19 cellular contexts compared by ENCODE assay signal in the genomic region with DNA sequence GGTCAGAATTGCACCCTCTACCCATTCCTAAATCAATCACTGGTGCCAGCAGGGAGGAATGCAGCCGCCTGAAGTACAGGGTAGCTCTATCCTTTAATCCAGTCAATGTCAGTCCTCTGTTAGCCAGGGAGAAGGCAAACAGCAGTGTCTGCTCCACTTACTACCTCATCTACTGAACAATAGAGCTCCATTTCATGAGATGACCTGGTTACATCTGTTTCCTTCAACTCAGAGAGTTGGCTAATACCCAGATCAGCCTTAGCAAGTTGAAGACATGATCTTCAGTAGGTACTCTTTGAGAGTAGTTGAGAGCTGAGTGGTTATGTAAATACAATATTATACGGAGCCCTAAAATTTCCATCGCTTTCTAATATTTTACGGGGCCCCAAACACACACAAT. TPM values are rescaled to one million over a fixed set of nuclear protein-coding genes. Genes with fewer than 3 reads are reported as not detected.
DNase-seq lines count a peak whose midpoint lies in the region; ATAC-seq and TF ChIP-seq lines count a peak whose summit lies in the region.
"Had no signal": no experiment of that assay in that cellular context is flagged by ENCODE, and none has a peak within 500 bp of the region (broad histone marks: within the 10 kb centered on the region; RNA-seq: fewer than 3 reads in every experiment).

No MANE protein-coding gene starts in this region.

- DNase-seq in left ventricle myocardium inferior (no peak), right cardiac atrium (no peak), lung microvascular endothelial cell (ENCODE audit: low read depth in 2 of 2) (peak; percentile 55 to 90), gastrocnemius medialis (no peak)
- DNase-seq in activated CD8-positive, alpha-beta memory T cell treated with anti-CD3 and anti-CD28 coated beads, Interleukin-2, amount 50 U/mL, for 4 hours: no peak
- DNase-seq: C1 segment of cervical spinal cord; Calu3; CD4-positive, alpha-beta memory T cell; COR-L47; DMS53; DMS79 treated with DMSO at 0.1 percent for 48 hours; GF-D8; GOT3; HFFc6 had no signal

- intact Hi-C loops in left ventricle myocardium inferior (cut with micrococcal nuclease): no loop called here
- intact Hi-C loops in right cardiac atrium (cut with DNase I): no loop called here
- intact Hi-C loops in gastrocnemius medialis (cut with DNase I; ENCODE audit: low total_unique reads): no loop called here

- no peak for ATAC-seq in right cardiac atrium
- no peak for ATAC-seq in gastrocnemius medialis
- no peak for ATAC-seq in HG02610 (IDR thresholded peaks at IDR 0.05; ENCODE audit: unreplicated experiment)

- TF ChIP-seq CTCF in left ventricle myocardium inferior (IDR thresholded peaks at IDR 0.05; ENCODE audit: borderline replicate concordance) (no peak), gastrocnemius medialis (IDR thresholded peaks at IDR 0.05 in 4 of 5, conservative IDR thresholded peaks at IDR 0.05 in 1 of 5) (no peak)

- H3K27ac ChIP-seq in left ventricle myocardium inferior (replicated peaks) (peak overlapping the region; percentile 100), right cardiac atrium (ENCODE audit: low read length) (no peak overlapping the region), gastrocnemius medialis (peak overlapping the region in 3 of 4 donors; percentile 1 to 24 (median 6))

- H3K27me3 ChIP-seq in left ventricle myocardium inferior (ENCODE audit: low read depth): no peaks in the 10 kb centered on the region
- H3K27me3 ChIP-seq in right cardiac atrium (ENCODE audit: control insufficient read depth, insufficient read depth): no peaks in the 10 kb centered on the region
- no peaks in the 10 kb centered on the region for H3K27me3 ChIP-seq in gastrocnemius medialis

- WGBS in right cardiac atrium: 76% methylated on average over 4 of the region's 4 CpGs

- H3K4me3 ChIP-seq in left ventricle myocardium inferior: no peak overlapping the region
- no peak overlapping the region for H3K4me3 ChIP-seq in right cardiac atrium (ENCODE audit: low read length)
- H3K4me3 ChIP-seq in gastrocnemius medialis: no peak overlapping the region
- H3K4me3 ChIP-seq: HAP-1 had no signal

- in situ Hi-C loops in gastrocnemius medialis (cut with MboI; ENCODE audit: low sequenced_read_pairs in 4 of 4): loop anchor here in 3 of 4 donors (5.0 to 10.0 kb wide), 2 partner anchors 52 to 55 kb away; no protein-coding TSS in a partner anchor

- TF ChIP-seq POLR2A in gastrocnemius medialis (IDR thresholded peaks at IDR 0.05): no peak

- H3K9me3 ChIP-seq in left ventricle myocardium inferior (replicated peaks): peaks cover 9% of the 10 kb centered on the region
- no peaks in the 10 kb centered on the region for H3K9me3 ChIP-seq in right cardiac atrium (ENCODE audit: control insufficient read depth, low read length)
- peaks cover 0 to 3% (median 0%) of the 10 kb centered on the region in 3 donors for H3K9me3 ChIP-seq in gastrocnemius medialis
- H3K9me3 ChIP-seq: HAP-1 had no signal

- H3K4me1 ChIP-seq in left ventricle myocardium inferior (peaks cover 57% of the 10 kb centered on the region), right cardiac atrium (ENCODE audit: control insufficient read depth, insufficient read depth, low read length) (peaks cover 12% of the 10 kb centered on the region), gastrocnemius medialis (peaks cover 30 to 36% of the 10 kb centered on the region in 2 donors)

- no peaks in the 10 kb centered on the region for H3K36me3 ChIP-seq in left ventricle myocardium inferior
- no peaks in the 10 kb centered on the region for H3K36me3 ChIP-seq in gastrocnemius medialis
- H3K36me3 ChIP-seq: HAP-1 had no signal

RNA-seq across cellular contexts. Expression of a gene that starts 46.1 kb away (rescaled TPM):
- total RNA-seq in left ventricle myocardium inferior: 69.6 TPM
- total RNA-seq in right cardiac atrium: 100 to 1,000 TPM in 3 of 4 donors, 10 to 100 TPM in 1; 81.8 to 170 (median 123) TPM
- polyA plus RNA-seq in right cardiac atrium: 87.4 TPM
- 14.7 and 25.9 TPM in 2 replicates for total RNA-seq in lung microvascular endothelial cell
- total RNA-seq in gastrocnemius medialis: 10 to 100 TPM; 13.6 to 31.7 (median 20.7) TPM
- total RNA-seq: A673, Daoy, G401 had no signal
- polyA plus RNA-seq: CD4-positive, alpha-beta memory T cell had no signal

Comparison
In these comparisons a context has a peak if more than half of its experiments do, and no peak if none do; other contexts are left out.
1. DNase-seq: peak in lung microvascular endothelial cell (2 of 2); none in left ventricle myocardium inferior (single experiment), right cardiac atrium (0 of 3), gastrocnemius medialis (0 of 2) and activated CD8-positive, alpha-beta memory T cell treated with anti-CD3 and anti-CD28 coated beads, Interleukin-2, amount 50 U/mL, for 4 hours (single experiment).